In genomic region chr14:63383776-63384367, GRCh38 we compare ENCODE assay signal across 9 cellular contexts.
DNase-seq lines count a peak whose midpoint lies in the region; ATAC-seq, FAIRE-seq and TF ChIP-seq lines count a peak whose summit lies in the region.
"Had no signal": no experiment of that assay in that cellular context is flagged by ENCODE, and none has a peak within 500 bp of the region (broad histone marks: within the 10 kb centered on the region; RNA-seq: fewer than 3 reads in every experiment).

No MANE protein-coding gene starts in this region.

- peak; percentile 90 for FAIRE-seq in GM19239 (lab: Jason Lieb, UNC)

- peak overlapping the region; percentile 17; the same call in 1 of the 2 replicates for H3K27ac Mint-ChIP-seq in WTC11

- ATAC-seq in HG03175 (IDR thresholded peaks at IDR 0.05; ENCODE audit: unreplicated experiment) (peak; percentile 98), WTC11 (no peak)

- no peak for TF ChIP-seq CTCF in WTC11 (IDR thresholded peaks at IDR 0.05)

- POLR2A ChIA-PET in WTC11 (lab: Charles Lee) = no interaction called here

- no peaks in the 10 kb centered on the region for H3K27me3 Mint-ChIP-seq in WTC11 (ENCODE audit: low read depth)
- H3K27me3 Mint-ChIP-seq: IgD-negative memory B cell had no signal

- CTCF ChIA-PET in WTC11 (lab: Charles Lee) = no interaction called here

- H3K4me1 Mint-ChIP-seq in WTC11 = no peaks in the 10 kb centered on the region

- DNase-seq in GDM1 (lab: John Stamatoyannopoulos, UW) (peak; percentile 17), GM19239 (ENCODE audit: insufficient read length, low spot score) (peak; percentile 10), WTC11 (ENCODE audit: low spot score) (no peak), DMS 273 treated with DMSO at 0.1 percent for 48 hours (lab: John Stamatoyannopoulos, UW) (no peak), OCI-M2 (lab: John Stamatoyannopoulos, UW; ENCODE audit: unreplicated experiment) (no peak), DMS 273 (lab: John Stamatoyannopoulos, UW; ENCODE audit: unreplicated experiment) (no peak)
- no peak for DNase-seq in activated CD4-positive, CD25-positive, alpha-beta regulatory T cell (lab: John Stamatoyannopoulos, UW)

- H3K9me3 Mint-ChIP-seq in WTC11 = no peaks in the 10 kb centered on the region
- H3K9me3 Mint-ChIP-seq: IgD-negative memory B cell had no signal

- peaks cover 53% of the 10 kb centered on the region for H3K36me3 Mint-ChIP-seq in WTC11

- no peak overlapping the region for H3K4me3 Mint-ChIP-seq in WTC11
- H3K4me3 Mint-ChIP-seq: IgD-negative memory B cell had no signal

TF ChIP-seq in WTC11, 78 proteins besides CTCF, POLR2A, EP300 and RAD21:
- TF ChIP-seq ZNF425 (CRISPR knock-in tag; conservative IDR thresholded peaks at IDR 0.05) = no peak
- no peak for TF ChIP-seq GTF2I (CRISPR knock-in tag; conservative IDR thresholded peaks at IDR 0.05)
- TF ChIP-seq, protein P1, sequence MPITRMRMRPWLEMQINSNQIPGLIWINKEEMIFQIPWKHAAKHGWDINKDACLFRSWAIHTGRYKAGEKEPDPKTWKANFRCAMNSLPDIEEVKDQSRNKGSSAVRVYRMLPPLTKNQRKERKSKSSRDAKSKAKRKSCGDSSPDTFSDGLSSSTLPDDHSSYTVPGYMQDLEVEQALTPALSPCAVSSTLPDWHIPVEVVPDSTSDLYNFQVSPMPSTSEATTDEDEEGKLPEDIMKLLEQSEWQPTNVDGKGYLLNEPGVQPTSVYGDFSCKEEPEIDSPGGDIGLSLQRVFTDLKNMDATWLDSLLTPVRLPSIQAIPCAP (CRISPR knock-in tag; IDR thresholded peaks at IDR 0.05) = no peak
- TF ChIP-seq, protein P2, sequence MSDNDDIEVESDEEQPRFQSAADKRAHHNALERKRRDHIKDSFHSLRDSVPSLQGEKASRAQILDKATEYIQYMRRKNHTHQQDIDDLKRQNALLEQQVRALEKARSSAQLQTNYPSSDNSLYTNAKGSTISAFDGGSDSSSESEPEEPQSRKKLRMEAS (CRISPR knock-in tag; IDR thresholded peaks at IDR 0.05) = no peak
- no peak for TF ChIP-seq CREM (CRISPR knock-in tag; IDR thresholded peaks at IDR 0.05)
- no peak for TF ChIP-seq NFYB (CRISPR knock-in tag; conservative IDR thresholded peaks at IDR 0.05; ENCODE audit: low read depth)
- TF ChIP-seq, protein P3, sequence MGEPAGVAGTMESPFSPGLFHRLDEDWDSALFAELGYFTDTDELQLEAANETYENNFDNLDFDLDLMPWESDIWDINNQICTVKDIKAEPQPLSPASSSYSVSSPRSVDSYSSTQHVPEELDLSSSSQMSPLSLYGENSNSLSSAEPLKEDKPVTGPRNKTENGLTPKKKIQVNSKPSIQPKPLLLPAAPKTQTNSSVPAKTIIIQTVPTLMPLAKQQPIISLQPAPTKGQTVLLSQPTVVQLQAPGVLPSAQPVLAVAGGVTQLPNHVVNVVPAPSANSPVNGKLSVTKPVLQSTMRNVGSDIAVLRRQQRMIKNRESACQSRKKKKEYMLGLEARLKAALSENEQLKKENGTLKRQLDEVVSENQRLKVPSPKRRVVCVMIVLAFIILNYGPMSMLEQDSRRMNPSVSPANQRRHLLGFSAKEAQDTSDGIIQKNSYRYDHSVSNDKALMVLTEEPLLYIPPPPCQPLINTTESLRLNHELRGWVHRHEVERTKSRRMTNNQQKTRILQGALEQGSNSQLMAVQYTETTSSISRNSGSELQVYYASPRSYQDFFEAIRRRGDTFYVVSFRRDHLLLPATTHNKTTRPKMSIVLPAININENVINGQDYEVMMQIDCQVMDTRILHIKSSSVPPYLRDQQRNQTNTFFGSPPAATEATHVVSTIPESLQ (CRISPR knock-in tag; IDR thresholded peaks at IDR 0.05) = no peak
- no peak for TF ChIP-seq JAZF1 (CRISPR knock-in tag; IDR thresholded peaks at IDR 0.05)
- no peak for TF ChIP-seq FOXJ3 (CRISPR knock-in tag; IDR thresholded peaks at IDR 0.05; ENCODE audit: borderline replicate concordance)

Comparison
In these comparisons a context has a peak if more than half of its experiments do, and no peak if none do; other contexts are left out.
1. DNase-seq: peak in GDM1 (single experiment) and GM19239 (single experiment); none in WTC11 (single experiment), DMS 273 treated with DMSO at 0.1 percent for 48 hours (single experiment), activated CD4-positive, CD25-positive, alpha-beta regulatory T cell (0 of 4), OCI-M2 (single experiment) and DMS 273 (single experiment).